In genomic region chr2:98502556-98503335, GRCh38 we compare ENCODE assay signal across 1 cellular context.
TF ChIP-seq lines count a peak whose summit lies in the region.

No MANE protein-coding gene starts in this region.

TF ChIP-seq in GM12878, 131 proteins besides CTCF, POLR2A, EP300 and RAD21 (continued from another document):
- TF ChIP-seq, protein P1, sequence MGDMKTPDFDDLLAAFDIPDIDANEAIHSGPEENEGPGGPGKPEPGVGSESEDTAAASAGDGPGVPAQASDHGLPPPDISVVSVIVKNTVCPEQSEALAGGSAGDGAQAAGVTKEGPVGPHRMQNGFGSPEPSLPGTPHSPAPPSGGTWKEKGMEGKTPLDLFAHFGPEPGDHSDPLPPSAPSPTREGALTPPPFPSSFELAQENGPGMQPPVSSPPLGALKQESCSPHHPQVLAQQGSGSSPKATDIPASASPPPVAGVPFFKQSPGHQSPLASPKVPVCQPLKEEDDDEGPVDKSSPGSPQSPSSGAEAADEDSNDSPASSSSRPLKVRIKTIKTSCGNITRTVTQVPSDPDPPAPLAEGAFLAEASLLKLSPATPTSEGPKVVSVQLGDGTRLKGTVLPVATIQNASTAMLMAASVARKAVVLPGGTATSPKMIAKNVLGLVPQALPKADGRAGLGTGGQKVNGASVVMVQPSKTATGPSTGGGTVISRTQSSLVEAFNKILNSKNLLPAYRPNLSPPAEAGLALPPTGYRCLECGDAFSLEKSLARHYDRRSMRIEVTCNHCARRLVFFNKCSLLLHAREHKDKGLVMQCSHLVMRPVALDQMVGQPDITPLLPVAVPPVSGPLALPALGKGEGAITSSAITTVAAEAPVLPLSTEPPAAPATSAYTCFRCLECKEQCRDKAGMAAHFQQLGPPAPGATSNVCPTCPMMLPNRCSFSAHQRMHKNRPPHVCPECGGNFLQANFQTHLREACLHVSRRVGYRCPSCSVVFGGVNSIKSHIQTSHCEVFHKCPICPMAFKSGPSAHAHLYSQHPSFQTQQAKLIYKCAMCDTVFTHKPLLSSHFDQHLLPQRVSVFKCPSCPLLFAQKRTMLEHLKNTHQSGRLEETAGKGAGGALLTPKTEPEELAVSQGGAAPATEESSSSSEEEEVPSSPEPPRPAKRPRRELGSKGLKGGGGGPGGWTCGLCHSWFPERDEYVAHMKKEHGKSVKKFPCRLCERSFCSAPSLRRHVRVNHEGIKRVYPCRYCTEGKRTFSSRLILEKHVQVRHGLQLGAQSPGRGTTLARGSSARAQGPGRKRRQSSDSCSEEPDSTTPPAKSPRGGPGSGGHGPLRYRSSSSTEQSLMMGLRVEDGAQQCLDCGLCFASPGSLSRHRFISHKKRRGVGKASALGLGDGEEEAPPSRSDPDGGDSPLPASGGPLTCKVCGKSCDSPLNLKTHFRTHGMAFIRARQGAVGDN (IDR thresholded peaks at IDR 0.05), result no peak
- TF ChIP-seq ZNF592 (IDR thresholded peaks at IDR 0.05) (no peak), ZSCAN29 (IDR thresholded peaks at IDR 0.05) (no peak), TAF1 (IDR thresholded peaks at IDR 0.05; ENCODE audit: borderline replicate concordance, low read depth, low read length) (no peak), NR2C1 (IDR thresholded peaks at IDR 0.05) (no peak), ZNF384 (IDR thresholded peaks at IDR 0.05; ENCODE audit: borderline replicate concordance, low read depth, low read length) (no peak), HDGF (IDR thresholded peaks at IDR 0.05) (no peak), TCF12 (IDR thresholded peaks at IDR 0.05; ENCODE audit: low read depth, low read length) (no peak), RB1 (IDR thresholded peaks at IDR 0.05; ENCODE audit: borderline replicate concordance) (no peak), BACH1 (IDR thresholded peaks at IDR 0.05; ENCODE audit: borderline replicate concordance) (no peak)
- TF ChIP-seq, protein P2, sequence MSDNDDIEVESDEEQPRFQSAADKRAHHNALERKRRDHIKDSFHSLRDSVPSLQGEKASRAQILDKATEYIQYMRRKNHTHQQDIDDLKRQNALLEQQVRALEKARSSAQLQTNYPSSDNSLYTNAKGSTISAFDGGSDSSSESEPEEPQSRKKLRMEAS (IDR thresholded peaks at IDR 0.05; ENCODE audit: low read depth, low read length), result no peak
